Comparison of ENCODE assay signal across 9 cellular contexts in the genomic region with DNA sequence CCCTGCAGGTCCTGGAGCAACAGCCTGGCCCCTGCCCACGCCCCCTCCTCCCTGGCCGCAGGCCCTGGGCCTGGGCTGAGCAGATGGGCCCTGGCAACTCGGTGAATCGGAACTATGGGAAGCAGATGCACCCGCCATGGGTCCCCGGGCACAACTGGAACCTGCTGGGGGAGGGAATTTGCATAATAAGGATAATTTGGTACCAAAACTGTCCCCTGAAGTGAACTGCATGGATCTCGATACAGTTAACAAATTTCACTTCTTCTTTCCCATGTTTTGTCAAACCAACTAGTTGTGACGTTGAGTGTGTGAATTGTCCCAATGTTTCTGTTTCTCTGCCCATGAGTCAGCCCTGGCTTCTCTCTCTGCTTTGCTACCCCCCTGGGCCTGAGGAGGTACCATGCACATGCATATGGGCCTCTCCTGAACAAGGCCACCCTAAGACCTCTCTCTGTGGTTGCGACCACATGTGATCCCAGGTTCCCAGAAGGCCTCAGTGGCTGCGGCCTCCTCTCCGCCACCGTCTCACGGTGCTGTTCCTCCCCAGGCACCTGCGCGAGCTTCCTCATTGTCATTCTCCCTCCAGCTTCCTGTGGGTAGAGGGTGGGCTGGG. TPM values are rescaled to one million over a fixed set of nuclear protein-coding genes. Genes with fewer than 3 reads are reported as not detected.
DNase-seq lines count a peak whose midpoint lies in the region; ATAC-seq and TF ChIP-seq lines count a peak whose summit lies in the region.
"Had no signal": no experiment of that assay in that cellular context is flagged by ENCODE, and none has a peak within 500 bp of the region (broad histone marks: within the 10 kb centered on the region; RNA-seq: fewer than 3 reads in every experiment).

No MANE protein-coding gene starts in this region.

- H3K4me3 ChIP-seq in NB4 (ENCODE audit: low read depth, low read length) = no peak overlapping the region

- no peaks in the 10 kb centered on the region for H3K9me3 Mint-ChIP-seq in activated CD4-positive, alpha-beta T cell treated with anti-CD3 and anti-CD28 coated beads, Interleukin-2, amount 10 ng/mL, durations not matched to agents 24 days and 14 days
- H3K9me3 Mint-ChIP-seq in stimulated activated effector memory CD8-positive, alpha-beta T cell treated with anti-CD3 and anti-CD28 coated beads, Interleukin-12 subunit alpha, Interleukin-12 subunit beta, amount 100 ng/mL, for 72 hours = no peaks in the 10 kb centered on the region
- H3K9me3 Mint-ChIP-seq in endothelial cell (ENCODE audit: unreplicated experiment) = no peaks in the 10 kb centered on the region
- H3K9me3 Mint-ChIP-seq: activated T-helper 2 cell treated with anti-CD3 and anti-CD28 coated beads, Interferon-gamma antibody, Interleukin-2, Interleukin-4, amounts not matched to agents 10 μg/mL and 5 μg/mL and 100 μg/mL, durations not matched to agents 14 hours and 24 hours and 36 hours had no signal

- no peaks in the 10 kb centered on the region for H3K27me3 Mint-ChIP-seq in activated CD4-positive, alpha-beta T cell treated with anti-CD3 and anti-CD28 coated beads, Interleukin-2, amount 10 ng/mL, durations not matched to agents 24 days and 14 days
- H3K27me3 Mint-ChIP-seq in endothelial cell (ENCODE audit: unreplicated experiment) = peaks cover 2% of the 10 kb centered on the region

- peak; percentile 58 for ATAC-seq in HG02763 (IDR thresholded peaks at IDR 0.05; ENCODE audit: unreplicated experiment)
- peak; percentile 29 for ATAC-seq in stimulated activated effector memory CD8-positive, alpha-beta T cell treated with anti-CD3 and anti-CD28 coated beads, Interleukin-12 subunit alpha, Interleukin-12 subunit beta, amount 100 ng/mL, for 72 hours

- no peak for TF ChIP-seq CTCF in NB4 (IDR thresholded peaks at IDR 0.05; ENCODE audit: low read depth, low read length)
- TF ChIP-seq CTCF in endothelial cell (IDR thresholded peaks at IDR 0.05; ENCODE audit: unreplicated experiment) = no peak

- H3K27ac Mint-ChIP-seq in activated CD4-positive, alpha-beta T cell treated with anti-CD3 and anti-CD28 coated beads, Interleukin-2, amount 10 ng/mL, durations not matched to agents 24 days and 14 days = peak overlapping the region; percentile 39
- H3K27ac Mint-ChIP-seq in stimulated activated effector memory CD8-positive, alpha-beta T cell treated with anti-CD3 and anti-CD28 coated beads, Interleukin-12 subunit alpha, Interleukin-12 subunit beta, amount 100 ng/mL, for 72 hours = peak overlapping the region; percentile 93
- no peak overlapping the region for H3K27ac Mint-ChIP-seq in endothelial cell (ENCODE audit: unreplicated experiment)
- H3K27ac Mint-ChIP-seq: activated T-helper 2 cell treated with anti-CD3 and anti-CD28 coated beads, Interferon-gamma antibody, Interleukin-2, Interleukin-4, amounts not matched to agents 10 μg/mL and 5 μg/mL and 100 μg/mL, durations not matched to agents 14 hours and 24 hours and 36 hours had no signal

- no peak for TF ChIP-seq POLR2A in NB4 (IDR thresholded peaks at IDR 0.05; ENCODE audit: extremely low read depth, insufficient read length)

- no peak overlapping the region for H3K4me3 Mint-ChIP-seq in activated CD4-positive, alpha-beta T cell treated with anti-CD3 and anti-CD28 coated beads, Interleukin-2, amount 10 ng/mL, durations not matched to agents 24 days and 14 days
- H3K4me3 Mint-ChIP-seq in stimulated activated effector memory CD8-positive, alpha-beta T cell treated with anti-CD3 and anti-CD28 coated beads, Interleukin-12 subunit alpha, Interleukin-12 subunit beta, amount 100 ng/mL, for 72 hours = peak overlapping the region; percentile 13
- no peak overlapping the region for H3K4me3 Mint-ChIP-seq in endothelial cell (ENCODE audit: unreplicated experiment)

- no peak for DNase-seq in activated CD4-positive, alpha-beta T cell treated with anti-CD3 and anti-CD28 coated beads, Interleukin-2, amount 10 ng/mL, durations not matched to agents 24 days and 14 days
- no peak for DNase-seq in activated CD4-positive, alpha-beta T cell treated with anti-CD3 and anti-CD28 coated beads, Interleukin-2, amount 50 U/mL, for 1 hour
- DNase-seq in NB4 (ENCODE audit: low read depth) (peak; percentile 92), anterior cingulate cortex (lab: John Stamatoyannopoulos, UW) (no peak), endothelial cell (ENCODE audit: low spot score) (no peak), NCI-H2107 treated with DMSO at 0.1 percent for 48 hours (lab: John Stamatoyannopoulos, UW; ENCODE audit: unreplicated experiment) (no peak)
- peak in 1 of 2 donors; percentile 49 for DNase-seq in stimulated activated effector memory CD8-positive, alpha-beta T cell treated with anti-CD3 and anti-CD28 coated beads, Interleukin-12 subunit alpha, Interleukin-12 subunit beta, amount 100 ng/mL, for 72 hours (ENCODE audit: low spot score in 2 of 2)

- peaks cover 51% of the 10 kb centered on the region for H3K4me1 Mint-ChIP-seq in activated CD4-positive, alpha-beta T cell treated with anti-CD3 and anti-CD28 coated beads, Interleukin-2, amount 10 ng/mL, durations not matched to agents 24 days and 14 days
- H3K4me1 Mint-ChIP-seq in stimulated activated effector memory CD8-positive, alpha-beta T cell treated with anti-CD3 and anti-CD28 coated beads, Interleukin-12 subunit alpha, Interleukin-12 subunit beta, amount 100 ng/mL, for 72 hours = peaks cover 65% of the 10 kb centered on the region
- peaks cover 2% of the 10 kb centered on the region for H3K4me1 Mint-ChIP-seq in endothelial cell (ENCODE audit: unreplicated experiment)

- H3K36me3 Mint-ChIP-seq in activated CD4-positive, alpha-beta T cell treated with anti-CD3 and anti-CD28 coated beads, Interleukin-2, amount 10 ng/mL, durations not matched to agents 24 days and 14 days (ENCODE audit: low read depth) = peaks cover 12% of the 10 kb centered on the region
- H3K36me3 Mint-ChIP-seq in stimulated activated effector memory CD8-positive, alpha-beta T cell treated with anti-CD3 and anti-CD28 coated beads, Interleukin-12 subunit alpha, Interleukin-12 subunit beta, amount 100 ng/mL, for 72 hours = peaks cover 61% of the 10 kb centered on the region
- H3K36me3 Mint-ChIP-seq in endothelial cell (ENCODE audit: low read depth, unreplicated experiment) = no peaks in the 10 kb centered on the region

- intact Hi-C loops in activated CD4-positive, alpha-beta T cell treated with anti-CD3 and anti-CD28 coated beads, Interleukin-2, amount 10 ng/mL, durations not matched to agents 24 days and 14 days (cut with micrococcal nuclease) = no loop called here

RNA-seq across cellular contexts. Expression of gene FIGNL1, which starts 40.2 kb away (rescaled TPM):
- total RNA-seq in activated CD4-positive, alpha-beta T cell treated with anti-CD3 and anti-CD28 coated beads, Interleukin-2, amount 10 ng/mL, durations not matched to agents 24 days and 14 days = 44.7 and 47.4 TPM in 2 replicates
- total RNA-seq in endothelial cell (ENCODE audit: unreplicated experiment) = 18.4 TPM
